ENCODE assay signal across 7 cellular contexts in the genomic region with DNA sequence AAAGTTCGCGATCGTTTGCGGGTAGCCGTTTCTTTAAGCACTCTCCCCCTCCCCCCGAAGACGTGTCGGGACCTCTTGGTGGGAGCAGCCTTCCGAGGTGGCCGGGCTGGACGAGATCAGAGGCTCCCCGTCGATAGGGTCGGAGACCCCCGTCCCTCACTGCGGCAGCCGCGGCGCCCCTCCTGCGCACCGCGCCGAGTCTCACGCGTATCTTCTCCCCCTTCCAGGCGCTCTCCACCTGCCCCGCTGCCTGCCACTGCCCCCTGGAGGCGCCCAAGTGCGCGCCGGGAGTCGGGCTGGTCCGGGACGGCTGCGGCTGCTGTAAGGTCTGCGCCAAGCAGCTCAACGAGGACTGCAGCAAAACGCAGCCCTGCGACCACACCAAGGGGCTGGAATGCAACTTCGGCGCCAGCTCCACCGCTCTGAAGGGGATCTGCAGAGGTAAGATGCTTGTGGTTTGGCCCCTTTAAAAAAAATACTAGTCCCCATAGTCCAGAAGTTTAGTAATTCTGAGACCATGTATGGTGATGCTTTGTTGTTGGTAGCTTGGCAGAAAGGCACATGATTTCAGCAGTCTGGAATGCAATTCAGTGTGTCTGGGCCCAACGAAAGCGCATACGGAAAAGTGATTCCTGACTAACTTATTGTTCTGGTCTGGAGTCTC. TPM values are rescaled to one million over a fixed set of nuclear protein-coding genes. Genes with fewer than 3 reads are reported as not detected.
DNase-seq lines count a peak whose midpoint lies in the region; ATAC-seq and TF ChIP-seq lines count a peak whose summit lies in the region.

No MANE protein-coding gene starts in this region.

- CTCF ChIA-PET in GM10248 (lab: Yijun Ruan, JAX) (interaction anchor here (1.0 to 1.5 kb wide), 3 partner anchors 10 to 53 kb away, joined by 3 to 8 read pairs (median 3); no protein-coding TSS in a partner anchor), Panc1 (lab: Charles Lee) (interaction anchor here (0.5 to 1.9 kb wide), 8 partner anchors 48 to 333 kb away, joined by 3 to 7 read pairs (median 5); a partner anchor contains a TSS)

- intact Hi-C loops in Panc1 (cut with micrococcal nuclease; ENCODE audit: unreplicated experiment) (loop anchor here (1.0 to 10.0 kb wide), 3 partner anchors 48 to 434 kb away; no protein-coding TSS in a partner anchor), breast epithelium (cut with DNase I; ENCODE audit: low total_unique reads) (no loop called here)

- H3K4me3 ChIP-seq in Panc1 (ENCODE audit: low read depth in 2 of 2, low read length in 2 of 2): peak overlapping the region; percentile 76 to 88
- H3K4me3 ChIP-seq in breast epithelium: peak overlapping the region; percentile 68 to 85 (median 80)

- H3K36me3 ChIP-seq in Panc1 (ENCODE audit: control insufficient read depth, insufficient read depth, low read length) (peaks cover 26% of the 10 kb centered on the region), breast epithelium (no peaks in the 10 kb centered on the region)

- H3K27me3 ChIP-seq in Panc1 (ENCODE audit: control insufficient read depth, insufficient read depth, low read length): no peaks in the 10 kb centered on the region
- no peaks in the 10 kb centered on the region for H3K27me3 ChIP-seq in breast epithelium

- peak overlapping the region; percentile 100 for H3K27ac ChIP-seq in Panc1 (ENCODE audit: low read length)
- H3K27ac ChIP-seq in breast epithelium: peak overlapping the region; percentile 99

- peak; percentile 30 for ATAC-seq in HG02885 (IDR thresholded peaks at IDR 0.05; ENCODE audit: poor library complexity, unreplicated experiment)
- ATAC-seq in Panc1: peak; percentile 13

- no peak for TF ChIP-seq POLR2A in breast epithelium (IDR thresholded peaks at IDR 0.05)

- BruUV-seq in Panc1 (replicated peaks; lab: Mats Ljungman, UMichigan): no TSS peak

- H3K4me1 ChIP-seq in Panc1 (ENCODE audit: control insufficient read depth, insufficient read depth, low read length) (peaks cover 54% of the 10 kb centered on the region), breast epithelium (peaks cover 0 to 6% of the 10 kb centered on the region in 2 donors)

- DNase-seq in GM10248 (ENCODE audit: extremely low spot score): peak; percentile 65
- peak; percentile 76 for DNase-seq in Panc1 (ENCODE audit: low read depth, low spot score)
- DNase-seq in breast epithelium (ENCODE audit: low spot score in 2 of 2): peak; percentile 76 to 86
- peak; percentile 78 for DNase-seq in iris pigment epithelial cell (ENCODE audit: low read depth)
- DNase-seq in stimulated activated CD4-positive, alpha-beta T cell treated with anti-CD3 and anti-CD28 coated beads, Interleukin-12 subunit alpha, Interleukin-12 subunit beta, amount 100 ng/mL, for 4 hours: peak; percentile 39
- no peak for DNase-seq in GM19238 (ENCODE audit: insufficient read length, low spot score)

- in situ Hi-C loops in Panc1 (cut with HindIII; ENCODE audit: low pct_unique_long_range_greater_than_20kb, low sequenced_read_pairs): no loop called here

- POLR2A ChIA-PET in GM10248 (lab: Yijun Ruan, JAX) (no interaction called here), Panc1 (lab: Charles Lee) (interaction anchor here (0.5 to 1.5 kb wide), 12 partner anchors 9 to 260 kb away, joined by 3 to 16 read pairs (median 4); a partner anchor contains a TSS)

- H3K9me3 ChIP-seq in Panc1 (ENCODE audit: control insufficient read depth, insufficient read depth, low read depth, low read length) (no peaks in the 10 kb centered on the region), breast epithelium (no peaks in the 10 kb centered on the region)

- TF ChIP-seq CTCF in GM10248 (IDR thresholded peaks at IDR 0.05; ENCODE audit: control extremely low read depth, extremely low read depth, low read depth, missing control alignments): peak; percentile 50
- peak; percentile 98 for TF ChIP-seq CTCF in Panc1 (IDR thresholded peaks at IDR 0.05)
- peak; percentile 33 to 87 (median 77) for TF ChIP-seq CTCF in breast epithelium (IDR thresholded peaks at IDR 0.05)

RNA-seq across cellular contexts. Expression of a gene that starts 0.7 kb away (rescaled TPM):
- total RNA-seq in Panc1 (2021; ENCODE audit: unreplicated experiment): 355 TPM
- 366 TPM for polyA plus RNA-seq in Panc1 (2012; ENCODE audit: insufficient read length)
- 100 to 1,000 TPM; 109 to 243 (median 110) TPM for total RNA-seq in breast epithelium
